Comparison of ENCODE assay signal across 8 cellular contexts in the genomic region with DNA sequence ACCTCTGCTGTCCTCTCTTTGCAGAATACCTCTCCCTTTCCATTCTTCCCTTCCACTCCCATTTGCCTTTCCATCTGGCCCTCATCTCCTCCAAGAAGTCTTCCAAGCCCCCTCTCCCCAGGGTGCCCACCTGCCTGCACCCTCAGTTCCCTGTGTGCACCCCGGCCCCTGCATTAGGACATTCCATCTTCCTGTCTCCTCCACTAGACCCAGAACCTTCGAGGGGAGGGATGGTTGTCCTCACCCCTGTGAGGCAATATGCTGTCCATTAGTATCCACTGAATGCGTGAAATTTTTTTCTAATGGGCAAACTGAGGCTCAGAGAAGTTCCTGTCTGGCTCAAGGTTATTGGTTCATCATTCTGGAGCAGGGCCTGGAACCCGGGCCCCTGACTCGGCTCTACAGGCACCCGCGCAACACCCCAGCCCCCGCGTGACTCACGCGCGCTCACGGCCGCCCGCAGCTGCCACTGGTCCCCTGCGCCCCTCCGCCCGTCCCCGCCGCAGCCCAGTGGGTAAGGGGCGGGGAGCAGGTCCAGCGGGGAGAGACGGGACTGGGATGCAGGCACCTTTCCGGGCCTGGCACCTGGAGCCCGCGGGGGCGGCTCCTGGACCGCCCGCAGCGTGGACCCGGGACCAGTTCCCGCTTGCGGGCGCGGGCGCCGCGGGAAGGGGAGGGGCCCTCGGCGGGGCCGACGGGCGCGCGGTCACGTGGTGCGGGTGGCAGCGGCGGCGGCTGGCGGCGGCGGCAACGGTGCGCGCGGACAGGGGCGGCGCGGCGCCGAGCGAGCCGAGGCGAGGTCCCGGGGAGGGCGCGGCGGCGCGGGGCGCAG.
A peak's percentile ranks its signal among the peaks of the same experiment; 100 is the strongest.
DNase-seq lines count a peak whose midpoint lies in the region; ATAC-seq and TF ChIP-seq lines count a peak whose summit lies in the region.

No MANE protein-coding gene starts in this region.

- 0 out of 2 replicates have a peak, but pooled peaks cover under 1% of the 10 kb centered on the region for H3K36me3 ChIP-seq in iPS-20b (ENCODE audit: insufficient read depth, low read depth, low read length)

- H3K27me3 ChIP-seq in iPS-20b (ENCODE audit: insufficient read depth, low read length), result peaks cover 37% of the 10 kb centered on the region

- no peak for TF ChIP-seq CTCF in astrocyte of the spinal cord (IDR thresholded peaks at IDR 0.05; ENCODE audit: low read depth, low read length)

- H3K9ac ChIP-seq in iPS-20b (ENCODE audit: low read depth, low read length), result peak overlapping the region; percentile 53; the same call in 1 of the 2 replicates

- no peak overlapping the region for H3K27ac ChIP-seq in iPS-20b (ENCODE audit: low read length)

- in situ Hi-C loops in astrocyte of the spinal cord (cut with HindIII; ENCODE audit: low sequenced_read_pairs), result no loop called here

- DNase-seq in NOMO-1 (lab: John Stamatoyannopoulos, UW; ENCODE audit: unreplicated experiment in 2 of 2) (peak; percentile 36 to 41), NOMO-1 treated with dmso at 0.1 percent for 144 hours (lab: John Stamatoyannopoulos, UW; ENCODE audit: unreplicated experiment) (no peak), T-helper 1 cell (peak; percentile 22 to 51 (median 38)), astrocyte of the spinal cord (ENCODE audit: low read depth, low spot score) (no peak)
- DNase-seq in stimulated activated CD4-positive, alpha-beta T cell treated with anti-CD3 and anti-CD28 coated beads, Interleukin-2, amount 100 ng/mL, for 48 hours, result peak; percentile 36 to 44

- peaks cover 11% of the 10 kb centered on the region; the same call in 1 of the 2 replicates for H3K4me1 ChIP-seq in iPS-20b (ENCODE audit: insufficient read depth, low read length)

- peak overlapping the region; percentile 15 for H3K4me3 ChIP-seq in astrocyte of the spinal cord (ENCODE audit: low read depth, low read length)
- H3K4me3 ChIP-seq in iPS-20b (ENCODE audit: low read length), result peak overlapping the region; percentile 61

- H3K9me3 ChIP-seq in iPS-20b (ENCODE audit: insufficient read depth, low read depth, low read length), result no peaks in the 10 kb centered on the region

- ATAC-seq in HG03432 (IDR thresholded peaks at IDR 0.05; ENCODE audit: unreplicated experiment), result no peak
- no peak for ATAC-seq in HG02588 (IDR thresholded peaks at IDR 0.05; ENCODE audit: unreplicated experiment)

Comparison
In these comparisons a context has a peak if more than half of its experiments do, and no peak if none do; other contexts are left out.
1. DNase-seq: peak in NOMO-1 (2 of 2), T-helper 1 cell (5 of 5) and stimulated activated CD4-positive, alpha-beta T cell treated with anti-CD3 and anti-CD28 coated beads, Interleukin-2, amount 100 ng/mL, for 48 hours (2 of 2); none in NOMO-1 treated with dmso at 0.1 percent for 144 hours (single experiment) and astrocyte of the spinal cord (single experiment).